In genomic region chr4:114599231-114600065, GRCh38 we compare ENCODE assay signal across 9 cellular contexts. TPM values are rescaled to one million over a fixed set of nuclear protein-coding genes. Genes with fewer than 3 reads are reported as not detected.
DNase-seq lines count a peak whose midpoint lies in the region; FAIRE-seq and TF ChIP-seq lines count a peak whose summit lies in the region.
"Had no signal": no experiment of that assay in that cellular context is flagged by ENCODE, and none has a peak within 500 bp of the region (broad histone marks: within the 10 kb centered on the region; RNA-seq: fewer than 3 reads in every experiment).

No MANE protein-coding gene starts in this region.

- no peaks in the 10 kb centered on the region for H4K20me1 ChIP-seq in astrocyte (ENCODE audit: insufficient read depth, low read length)
- H4K20me1 ChIP-seq in keratinocyte (ENCODE audit: control insufficient read depth, extremely low read depth, insufficient read depth, low read length), result no peaks in the 10 kb centered on the region

- H3K4me3 Mint-ChIP-seq in CD4-positive, alpha-beta memory T cell, result peak overlapping the region; percentile 21 to 82 (median 64)
- H3K4me3 Mint-ChIP-seq in astrocyte (ENCODE audit: unreplicated experiment), result peak overlapping the region; percentile 94
- no peak overlapping the region; the same call in 1 of the 2 replicates for H3K4me3 Mint-ChIP-seq in HFFc6

- H3K4me1 Mint-ChIP-seq in CD4-positive, alpha-beta memory T cell, result peaks cover 2 to 18% (median 9%) of the 10 kb centered on the region in 4 donors
- peaks cover 12% of the 10 kb centered on the region for H3K4me1 Mint-ChIP-seq in astrocyte (ENCODE audit: low read depth, unreplicated experiment)
- no peaks in the 10 kb centered on the region for H3K4me1 Mint-ChIP-seq in HFFc6 (ENCODE audit: low read depth)

- H3K36me3 ChIP-seq in CD4-positive, alpha-beta memory T cell (ENCODE audit: insufficient read depth, low read length), result no peaks in the 10 kb centered on the region
- no peaks in the 10 kb centered on the region for H3K36me3 ChIP-seq in astrocyte (ENCODE audit: insufficient read depth, low read length)
- H3K36me3 ChIP-seq in keratinocyte (ENCODE audit: control insufficient read depth in 2 of 2, extremely low read depth in 1 of 2, insufficient read depth in 2 of 2, low read length in 2 of 2), result no peaks in the 10 kb centered on the region
- H3K36me3 ChIP-seq in stomach smooth muscle (ENCODE audit: control insufficient read depth in 2 of 2, insufficient read depth in 2 of 2, low read length in 2 of 2), result no peaks in the 10 kb centered on the region

- peaks cover 8% of the 10 kb centered on the region for H3K4me1 ChIP-seq in CD4-positive, alpha-beta memory T cell (ENCODE audit: insufficient read depth, low read length)
- H3K4me1 ChIP-seq in astrocyte (ENCODE audit: insufficient read depth, low read length) (peaks cover 13% of the 10 kb centered on the region), keratinocyte (ENCODE audit: control insufficient read depth, extremely low read depth, insufficient read depth, low read length) (peaks cover 7% of the 10 kb centered on the region), stomach smooth muscle (ENCODE audit: control insufficient read depth, insufficient read depth, low read length) (peaks cover 12% of the 10 kb centered on the region)

- FAIRE-seq in astrocyte (lab: Jason Lieb, UNC) (no peak), keratinocyte (lab: Jason Lieb, UNC) (no peak)

- no peak for TF ChIP-seq CTCF in astrocyte (IDR thresholded peaks at IDR 0.05; ENCODE audit: insufficient read depth, low read depth, low read length)
- peak in 1 of 3 experiments; percentile 13 for TF ChIP-seq CTCF in keratinocyte (optimal IDR thresholded peaks at IDR 0.05 in 1 of 3, IDR thresholded peaks at IDR 0.05 in 1 of 3, conservative IDR thresholded peaks at IDR 0.05 in 1 of 3; ENCODE audit: extremely low read depth in 1 of 3, insufficient read depth in 2 of 3, low read length in 3 of 3)
- no peak for TF ChIP-seq CTCF in HFFc6 (IDR thresholded peaks at IDR 0.05)

- H3K9me3 Mint-ChIP-seq in CD4-positive, alpha-beta memory T cell, result peaks cover 0 to 6% (median 0%) of the 10 kb centered on the region in 8 donors
- H3K9me3 Mint-ChIP-seq in astrocyte (ENCODE audit: unreplicated experiment) (peaks cover 8% of the 10 kb centered on the region), HFFc6 (no peaks in the 10 kb centered on the region)

- H3K9ac ChIP-seq in astrocyte (ENCODE audit: low read length) (no peak overlapping the region), keratinocyte (ENCODE audit: control insufficient read depth, extremely low read depth, insufficient read depth, low read length) (no peak overlapping the region), stomach smooth muscle (ENCODE audit: low read length in 2 of 2) (no peak overlapping the region)

- DNase-seq in CD4-positive, alpha-beta memory T cell, result no peak
- DNase-seq in HPDE6-E6E7 (ENCODE audit: extremely low spot score) (peak; percentile 15), astrocyte (ENCODE audit: low read depth) (peak; percentile 1), keratinocyte (ENCODE audit: low read depth, low spot score) (no peak), NCI-H187 treated with DMSO at 0.1 percent for 48 hours (lab: John Stamatoyannopoulos, UW) (no peak), Ammon's horn (ENCODE audit: low spot score) (no peak), HFFc6 (no peak)

- H3K4me3 ChIP-seq in CD4-positive, alpha-beta memory T cell (ENCODE audit: low read length in 2 of 2), result no peak overlapping the region
- peak overlapping the region; percentile 63 for H3K4me3 ChIP-seq in astrocyte (ENCODE audit: insufficient read depth, low read depth, low read length)
- peak overlapping the region in 2 of 3 experiments; percentile 62 to 67 for H3K4me3 ChIP-seq in keratinocyte (ENCODE audit: control insufficient read depth in 2 of 3, extremely low read depth in 1 of 3, insufficient read depth in 2 of 3, low read depth in 1 of 3, low read length in 3 of 3)
- H3K4me3 ChIP-seq in stomach smooth muscle (ENCODE audit: low read length in 2 of 2), result peak overlapping the region; percentile 70 to 75

- H3K27me3 Mint-ChIP-seq in CD4-positive, alpha-beta memory T cell, result peaks cover 20 to 23% of the 10 kb centered on the region in 2 donors
- H3K27me3 Mint-ChIP-seq in astrocyte (ENCODE audit: low read depth, unreplicated experiment) (no peaks in the 10 kb centered on the region), HFFc6 (ENCODE audit: insufficient read depth) (peaks cover 14% of the 10 kb centered on the region)

- H3K9me3 ChIP-seq in CD4-positive, alpha-beta memory T cell (ENCODE audit: control insufficient read depth in 1 of 2, low read length in 2 of 2), result no peaks in the 10 kb centered on the region
- H3K9me3 ChIP-seq in astrocyte (ENCODE audit: insufficient read depth, low read depth, low read length) (no peaks in the 10 kb centered on the region), keratinocyte (ENCODE audit: control insufficient read depth, low read depth, low read length) (no peaks in the 10 kb centered on the region), stomach smooth muscle (ENCODE audit: control insufficient read depth in 2 of 2, low read length in 2 of 2) (no peaks in the 10 kb centered on the region)

- peaks cover 7% of the 10 kb centered on the region for H3K27me3 ChIP-seq in CD4-positive, alpha-beta memory T cell (ENCODE audit: insufficient read depth, low read length)
- H3K27me3 ChIP-seq in astrocyte (ENCODE audit: insufficient read depth, low read length), result peaks cover 23% of the 10 kb centered on the region
- H3K27me3 ChIP-seq in keratinocyte (ENCODE audit: control insufficient read depth, extremely low read depth, insufficient read depth, low read length), result peaks cover 30% of the 10 kb centered on the region
- peaks cover 10% of the 10 kb centered on the region in 2 donors for H3K27me3 ChIP-seq in stomach smooth muscle (ENCODE audit: control insufficient read depth in 1 of 2, insufficient read depth in 2 of 2, low read length in 2 of 2)

- H3K9me1 ChIP-seq in keratinocyte (ENCODE audit: control insufficient read depth, extremely low read depth, insufficient read depth, low read length), result no peaks in the 10 kb centered on the region

- dilution Hi-C loops in keratinocyte (cut with MboI; ENCODE audit: extremely low pct_ligation_motif_present, low sequenced_read_pairs), result no loop called here

- H3K36me3 Mint-ChIP-seq in CD4-positive, alpha-beta memory T cell, result no peaks in the 10 kb centered on the region
- H3K36me3 Mint-ChIP-seq in astrocyte (ENCODE audit: low read depth, unreplicated experiment) (no peaks in the 10 kb centered on the region), HFFc6 (ENCODE audit: low read depth) (no peaks in the 10 kb centered on the region)

- H3K27ac ChIP-seq in CD4-positive, alpha-beta memory T cell (ENCODE audit: low read depth, low read length), result no peak overlapping the region
- H3K27ac ChIP-seq in astrocyte (ENCODE audit: low read depth, low read length) (no peak overlapping the region), keratinocyte (ENCODE audit: control insufficient read depth, insufficient read depth, low read length) (no peak overlapping the region), stomach smooth muscle (ENCODE audit: low read length) (no peak overlapping the region)

- H2AFZ ChIP-seq in astrocyte (ENCODE audit: low read depth, low read length) (peak overlapping the region; percentile 91), keratinocyte (ENCODE audit: control insufficient read depth, low read length) (peak overlapping the region; percentile 79)

- intact Hi-C loops in CD4-positive, alpha-beta memory T cell (cut with micrococcal nuclease), result no loop called here

- peak overlapping the region; percentile 97 for H3K4me2 ChIP-seq in astrocyte (ENCODE audit: low read length)
- H3K4me2 ChIP-seq in keratinocyte (ENCODE audit: control insufficient read depth, extremely low read depth, insufficient read depth, low read depth, low read length), result peak overlapping the region; percentile 78

- H3K27ac Mint-ChIP-seq in CD4-positive, alpha-beta memory T cell, result no peak overlapping the region
- H3K27ac Mint-ChIP-seq in astrocyte (ENCODE audit: unreplicated experiment), result peak overlapping the region; percentile 38
- no peak overlapping the region for H3K27ac Mint-ChIP-seq in HFFc6

- no peaks in the 10 kb centered on the region for H3K79me2 ChIP-seq in astrocyte (ENCODE audit: insufficient read depth, low read length)
- no peaks in the 10 kb centered on the region for H3K79me2 ChIP-seq in keratinocyte (ENCODE audit: control insufficient read depth, insufficient read depth, low read length)

- CTCF ChIA-PET in CD4-positive, alpha-beta memory T cell (lab: Charles Lee; ENCODE audit: partially characterized antibody), result no interaction called here

- POLR2A ChIA-PET in CD4-positive, alpha-beta memory T cell (lab: Charles Lee; ENCODE audit: partially characterized antibody), result no interaction called here

RNA-seq across cellular contexts. Expression of gene UGT8, which starts 0.8 kb away (rescaled TPM):
- under 1 TPM; 0.17 to 0.36 TPM for total RNA-seq in CD4-positive, alpha-beta memory T cell
- under 1 TPM in 1 of 2 donors, not detected in 1; 0.08 TPM for polyA plus RNA-seq in CD4-positive, alpha-beta memory T cell
- 6.4 and 7.7 TPM in 2 replicates for total RNA-seq in astrocyte
- polyA plus RNA-seq in keratinocyte, result 0.93 to 2.4 TPM (median 1.7 TPM) in 3 replicates
- not detected for polyA plus RNA-seq in keratinocyte (2011; ENCODE audit: low read depth)
- 0.61 and 1.6 TPM in 2 replicates for polyA plus RNA-seq in keratinocyte (2011; cell fraction: cytosol; rRNA removed)
- polyA plus RNA-seq in keratinocyte (2011; cell fraction: nucleus; rRNA removed), result 1.8 and 3.3 TPM in 2 replicates
- polyA plus RNA-seq in keratinocyte (2012; ENCODE audit: low replicate concordance), result 1.9 TPM in 1 of 2 replicates, not detected in the other
- polyA minus RNA-seq in keratinocyte, result 1.4 to 3.9 TPM (median 2.3 TPM) in 3 replicates
- polyA minus RNA-seq in keratinocyte (2011; cell fraction: cytosol; rRNA and poly(A)+ RNA removed), result 3.3 TPM
- 4.1 and 6.5 TPM in 2 replicates for polyA minus RNA-seq in keratinocyte (2011; cell fraction: nucleus; rRNA and poly(A)+ RNA removed)
- not detected for total RNA-seq in HFFc6 (2021; fragmentation: NEBNext Ultra II Directional; extraction: Animal tissue kit (Norgen Biotek cat#: 25700))
- total RNA-seq: myocyte had no signal

Comparison
In these comparisons a context has a peak if more than half of its experiments do, and no peak if none do; other contexts are left out.
1. DNase-seq: peak in HPDE6-E6E7 (single experiment) and astrocyte (single experiment); none in CD4-positive, alpha-beta memory T cell (0 of 5), keratinocyte (single experiment), NCI-H187 treated with DMSO at 0.1 percent for 48 hours (single experiment), Ammon's horn (single experiment) and HFFc6 (single experiment).
2. H3K4me3 ChIP-seq: peak in astrocyte (single experiment), keratinocyte (2 of 3) and stomach smooth muscle (2 of 2); none in CD4-positive, alpha-beta memory T cell (0 of 2).